25 cellular contexts compared by ENCODE assay signal in the genomic region with DNA sequence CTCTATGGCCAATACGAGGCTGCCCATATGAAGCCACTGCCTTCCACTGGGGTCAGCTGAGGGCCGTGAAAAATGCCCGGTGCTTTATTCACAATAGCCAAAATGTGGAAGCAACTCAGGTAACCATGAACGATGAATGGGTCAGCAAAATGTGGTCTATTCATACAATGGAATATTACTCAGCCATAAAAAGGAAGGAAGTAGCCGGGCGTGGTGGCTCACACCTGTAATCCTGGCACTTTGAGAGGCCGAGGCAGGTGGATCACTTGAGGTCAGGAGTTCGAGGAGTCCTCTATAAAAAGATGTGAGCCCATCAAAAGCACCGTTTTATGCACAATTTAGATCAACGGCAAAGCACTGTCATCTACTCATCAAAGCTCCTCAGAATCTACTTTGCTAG. TPM values are rescaled to one million over a fixed set of nuclear protein-coding genes. Genes with fewer than 3 reads are reported as not detected.
DNase-seq lines count a peak whose midpoint lies in the region; ATAC-seq, FAIRE-seq and TF ChIP-seq lines count a peak whose summit lies in the region.
"Had no signal": no experiment of that assay in that cellular context is flagged by ENCODE, and none has a peak within 500 bp of the region (broad histone marks: within the 10 kb centered on the region; RNA-seq: fewer than 3 reads in every experiment).

No MANE protein-coding gene starts in this region.

- POLR2A ChIA-PET in PC-9 (lab: Charles Lee; ENCODE audit: unreplicated experiment) = interaction anchor here (0.6 kb wide), 1 partner anchor 158 kb away, joined by 4 read pairs; no protein-coding TSS in a partner anchor
- POLR2A ChIA-PET in activated CD4-positive, alpha-beta T cell treated with anti-CD3 and anti-CD28 coated beads, Interleukin-2, amount 10 ng/mL, durations not matched to agents 7 days and 5 days (lab: Charles Lee) = no interaction called here

- H3K9me3 ChIP-seq in right cardiac atrium (ENCODE audit: control insufficient read depth, low read length) (no peaks in the 10 kb centered on the region), PC-9 (ENCODE audit: insufficient read depth, low read depth) (no peaks in the 10 kb centered on the region), kidney (ENCODE audit: control insufficient read depth in 1 of 2, low read length in 2 of 2) (no peaks in the 10 kb centered on the region)
- no peaks in the 10 kb centered on the region for H3K9me3 ChIP-seq in CD4-positive, CD25-positive, alpha-beta regulatory T cell (ENCODE audit: control insufficient read depth in 2 of 2, low read length in 2 of 2)
- H3K9me3 ChIP-seq: A549; BLaER1 treated with 17β-estradiol and CSF1 and Interleukin-3, amounts not matched to agents 10 nM and 100 nM had no signal

- intact Hi-C loops in Right ventricle myocardium superior (cut with DNase I) = no loop called here
- intact Hi-C loops in right cardiac atrium (cut with DNase I) = no loop called here
- intact Hi-C loops in PC-9 (cut with micrococcal nuclease; ENCODE audit: unreplicated experiment) = no loop called here
- intact Hi-C loops in kidney (cut with DNase I) = no loop called here

- FAIRE-seq in kidney (lab: Jason Lieb, UNC) = no peak
- FAIRE-seq: A549, G401.6, GM12891, GM19239 had no signal

- DNase-seq in Right ventricle myocardium superior (peak; percentile 9), right cardiac atrium (no peak), PC-9 (no peak), kidney (peak; percentile 15), NCI-H69 (lab: John Stamatoyannopoulos, UW) (no peak), NCI-H2029 treated with DMSO at 0.1 percent for 48 hours (lab: John Stamatoyannopoulos, UW) (no peak)
- no peak for DNase-seq in CD4-positive, CD25-positive, alpha-beta regulatory T cell
- DNase-seq in activated CD4-positive, alpha-beta T cell treated with anti-CD3 and anti-CD28 coated beads, Interleukin-2, amount 10 ng/mL, durations not matched to agents 7 days and 5 days = no peak
- DNase-seq: AML-193; CD4-positive, alpha-beta memory T cell; CD8-positive, alpha-beta memory T cell; COR-L47; DMS 273 treated with DMSO at 0.1 percent for 48 hours; DMS153; DMS53; DMS79 treated with DMSO at 0.1 percent for 48 hours; GF-D8 had no signal

- H2AFZ ChIP-seq in PC-9 = no peak overlapping the region

- TSS peak; percentile 7 for BruUV-seq in PC-9 (replicated peaks; lab: Mats Ljungman, UMichigan)

- H3K27me3 ChIP-seq in right cardiac atrium (ENCODE audit: control insufficient read depth, insufficient read depth) (no peaks in the 10 kb centered on the region), PC-9 (ENCODE audit: insufficient read depth, low read depth) (no peaks in the 10 kb centered on the region)
- no peaks in the 10 kb centered on the region for H3K27me3 ChIP-seq in CD4-positive, CD25-positive, alpha-beta regulatory T cell (ENCODE audit: control insufficient read depth, insufficient read depth, low read length)
- H3K27me3 ChIP-seq: BLaER1 treated with 17β-estradiol and CSF1 and Interleukin-3, amounts not matched to agents 10 nM and 100 nM had no signal

- H3K4me3 Mint-ChIP-seq in CD4-positive, CD25-positive, alpha-beta regulatory T cell = peak overlapping the region in 2 of 4 donors; percentile 3 to 39
- no peak overlapping the region for H3K4me3 Mint-ChIP-seq in activated CD4-positive, alpha-beta T cell treated with anti-CD3 and anti-CD28 coated beads, Interleukin-2, amount 10 ng/mL, durations not matched to agents 7 days and 5 days
- H3K4me3 Mint-ChIP-seq: B cell; CD4-positive, alpha-beta memory T cell; CD8-positive, alpha-beta memory T cell had no signal

- no peak overlapping the region for H3K4me3 ChIP-seq in right cardiac atrium (ENCODE audit: low read length)
- H3K4me3 ChIP-seq in CD4-positive, CD25-positive, alpha-beta regulatory T cell (ENCODE audit: low read depth, low read length) = no peak overlapping the region
- no peak overlapping the region for H3K4me3 ChIP-seq in PC-9
- H3K4me3 ChIP-seq in kidney (ENCODE audit: low read length in 2 of 2) = no peak overlapping the region
- H3K4me3 ChIP-seq: A549; BLaER1 treated with 17β-estradiol and CSF1 and Interleukin-3, amounts not matched to agents 10 nM and 100 nM had no signal

- WGBS in right cardiac atrium = 92% methylated on average over 10 of the region's 10 CpGs

- CTCF ChIA-PET in PC-9 (lab: Charles Lee) = no interaction called here
- CTCF ChIA-PET in activated CD4-positive, alpha-beta T cell treated with anti-CD3 and anti-CD28 coated beads, Interleukin-2, amount 10 ng/mL, durations not matched to agents 7 days and 5 days (lab: Charles Lee) = interaction anchor here (1.0 kb wide), 1 partner anchor 10 kb away, joined by 3 read pairs; no protein-coding TSS in a partner anchor

- peaks cover 6% of the 10 kb centered on the region; the same call in 1 of the 2 replicates for H3F3A ChIP-seq in PC-9 (ENCODE audit: insufficient read depth, low read depth)

- ATAC-seq in Right ventricle myocardium superior (ENCODE audit: poor library complexity) (no peak), right cardiac atrium (no peak)
- no peak for ATAC-seq in CD4-positive, CD25-positive, alpha-beta regulatory T cell (ENCODE audit: low read depth in 2 of 2)
- ATAC-seq: A549 had no signal

- H3K36me3 ChIP-seq in CD4-positive, CD25-positive, alpha-beta regulatory T cell (ENCODE audit: control insufficient read depth, insufficient read depth, low read length) = peaks cover 3% of the 10 kb centered on the region
- no peaks in the 10 kb centered on the region for H3K36me3 ChIP-seq in PC-9 (ENCODE audit: low read depth)
- peaks cover under 1 to 6% of the 10 kb centered on the region in 2 donors for H3K36me3 ChIP-seq in kidney (ENCODE audit: control insufficient read depth in 1 of 2, insufficient read depth in 2 of 2, low read length in 2 of 2)

- TF ChIP-seq CTCF in PC-9 (conservative IDR thresholded peaks at IDR 0.05) (no peak), kidney (IDR thresholded peaks at IDR 0.05; ENCODE audit: borderline replicate concordance, extremely low read depth, insufficient read depth) (no peak)

- peaks cover 5% of the 10 kb centered on the region for H3K36me3 Mint-ChIP-seq in CD4-positive, CD25-positive, alpha-beta regulatory T cell
- H3K36me3 Mint-ChIP-seq in activated CD4-positive, alpha-beta T cell treated with anti-CD3 and anti-CD28 coated beads, Interleukin-2, amount 10 ng/mL, durations not matched to agents 7 days and 5 days (ENCODE audit: low read depth) = peaks cover 5% of the 10 kb centered on the region

- no peaks in the 10 kb centered on the region for H3K9me2 ChIP-seq in PC-9 (ENCODE audit: insufficient read depth)

- peaks cover 3 to 8% (median 7%) of the 10 kb centered on the region in 4 donors for H3K4me1 Mint-ChIP-seq in CD4-positive, CD25-positive, alpha-beta regulatory T cell
- H3K4me1 Mint-ChIP-seq in activated CD4-positive, alpha-beta T cell treated with anti-CD3 and anti-CD28 coated beads, Interleukin-2, amount 10 ng/mL, durations not matched to agents 7 days and 5 days = peaks cover 7% of the 10 kb centered on the region

- H3K27ac ChIP-seq in right cardiac atrium (ENCODE audit: low read length) (no peak overlapping the region), PC-9 (no peak overlapping the region), kidney (ENCODE audit: low read depth in 2 of 2, low read length in 2 of 2) (no peak overlapping the region)
- no peak overlapping the region for H3K27ac ChIP-seq in CD4-positive, CD25-positive, alpha-beta regulatory T cell (ENCODE audit: insufficient read depth, low read length, poor library complexity, severe bottlenecking)
- H3K27ac ChIP-seq: 22Rv1; A549; BLaER1 treated with 17β-estradiol and CSF1 and Interleukin-3, amounts not matched to agents 10 nM and 100 nM; C4-2B had no signal

- H3K27ac Mint-ChIP-seq in CD4-positive, CD25-positive, alpha-beta regulatory T cell = peak overlapping the region in 2 of 3 donors; percentile 9 to 38
- no peak overlapping the region for H3K27ac Mint-ChIP-seq in activated CD4-positive, alpha-beta T cell treated with anti-CD3 and anti-CD28 coated beads, Interleukin-2, amount 10 ng/mL, durations not matched to agents 7 days and 5 days
- H3K27ac Mint-ChIP-seq: B cell had no signal

- H3K9me3 Mint-ChIP-seq in CD4-positive, CD25-positive, alpha-beta regulatory T cell = no peaks in the 10 kb centered on the region
- H3K9me3 Mint-ChIP-seq in activated CD4-positive, alpha-beta T cell treated with anti-CD3 and anti-CD28 coated beads, Interleukin-2, amount 10 ng/mL, durations not matched to agents 7 days and 5 days = no peaks in the 10 kb centered on the region
- H3K9me3 Mint-ChIP-seq: CD8-positive, alpha-beta memory T cell had no signal

- H3K4me1 ChIP-seq in right cardiac atrium (ENCODE audit: control insufficient read depth, insufficient read depth, low read length) = no peaks in the 10 kb centered on the region
- peaks cover 7% of the 10 kb centered on the region for H3K4me1 ChIP-seq in CD4-positive, CD25-positive, alpha-beta regulatory T cell (ENCODE audit: control insufficient read depth, insufficient read depth, low read length, poor library complexity, severe bottlenecking)
- no peaks in the 10 kb centered on the region for H3K4me1 ChIP-seq in PC-9 (replicated peaks; ENCODE audit: insufficient read depth)
- H3K4me1 ChIP-seq in kidney (ENCODE audit: control insufficient read depth in 1 of 2, insufficient read depth in 1 of 2, low read depth in 1 of 2, low read length in 2 of 2) = peaks cover 5 to 7% of the 10 kb centered on the region in 2 donors

- no peak overlapping the region for H3K4me2 ChIP-seq in PC-9
- H3K4me2 ChIP-seq: A549; BLaER1 treated with 17β-estradiol and CSF1 and Interleukin-3, amounts not matched to agents 10 nM and 100 nM had no signal

- no peaks in the 10 kb centered on the region for H3K79me2 ChIP-seq in PC-9 (ENCODE audit: low read depth)

- no peaks in the 10 kb centered on the region for H3K27me3 Mint-ChIP-seq in CD4-positive, CD25-positive, alpha-beta regulatory T cell
- no peaks in the 10 kb centered on the region for H3K27me3 Mint-ChIP-seq in activated CD4-positive, alpha-beta T cell treated with anti-CD3 and anti-CD28 coated beads, Interleukin-2, amount 10 ng/mL, durations not matched to agents 7 days and 5 days
- H3K27me3 Mint-ChIP-seq: B cell; CD4-positive, alpha-beta memory T cell; CD8-positive, alpha-beta memory T cell had no signal

- peaks cover 6% of the 10 kb centered on the region; the same call in 1 of the 2 replicates for H4K20me1 ChIP-seq in PC-9 (ENCODE audit: insufficient read depth)

- no peak overlapping the region for H3K9ac ChIP-seq in kidney (ENCODE audit: low read length in 2 of 2)
- H3K9ac ChIP-seq: BLaER1 treated with 17β-estradiol and CSF1 and Interleukin-3, amounts not matched to agents 10 nM and 100 nM had no signal

RNA-seq across cellular contexts. Expression of gene TRAP1, which starts 5.2 kb away (rescaled TPM):
- total RNA-seq in Right ventricle myocardium superior (146 TPM), right cardiac atrium (100 to 1,000 TPM in 1 of 4 donors, 10 to 100 TPM in 3; 88.6 to 108 (median 96.7) TPM), PC-9 (2021) (204 and 258 TPM in 2 replicates), kidney (86.3 TPM)
- polyA plus RNA-seq in right cardiac atrium (71.0 TPM), kidney (ENCODE audit: insufficient read depth, low read depth, low replicate concordance) (88.8 TPM)
- total RNA-seq in CD4-positive, CD25-positive, alpha-beta regulatory T cell = 65.0 TPM
- polyA plus RNA-seq in CD4-positive, CD25-positive, alpha-beta regulatory T cell = 10 to 100 TPM; 38.7 to 59.5 (median 44.4) TPM
- 100 to 1,000 TPM in 1 of 2 experiments, 10 to 100 TPM in 1; 99.5 to 101 TPM for total RNA-seq in activated CD4-positive, alpha-beta T cell treated with anti-CD3 and anti-CD28 coated beads, Interleukin-2, amount 10 ng/mL, durations not matched to agents 7 days and 5 days

Comparison
In these comparisons a context has a peak if more than half of its experiments do, and no peak if none do; other contexts are left out.
1. DNase-seq: peak in Right ventricle myocardium superior (single experiment) and kidney (single experiment); none in right cardiac atrium (0 of 3), CD4-positive, CD25-positive, alpha-beta regulatory T cell (0 of 3), PC-9 (0 of 2), activated CD4-positive, alpha-beta T cell treated with anti-CD3 and anti-CD28 coated beads, Interleukin-2, amount 10 ng/mL, durations not matched to agents 7 days and 5 days (single experiment), NCI-H69 (single experiment) and NCI-H2029 treated with DMSO at 0.1 percent for 48 hours (single experiment).